In the genomic region with DNA sequence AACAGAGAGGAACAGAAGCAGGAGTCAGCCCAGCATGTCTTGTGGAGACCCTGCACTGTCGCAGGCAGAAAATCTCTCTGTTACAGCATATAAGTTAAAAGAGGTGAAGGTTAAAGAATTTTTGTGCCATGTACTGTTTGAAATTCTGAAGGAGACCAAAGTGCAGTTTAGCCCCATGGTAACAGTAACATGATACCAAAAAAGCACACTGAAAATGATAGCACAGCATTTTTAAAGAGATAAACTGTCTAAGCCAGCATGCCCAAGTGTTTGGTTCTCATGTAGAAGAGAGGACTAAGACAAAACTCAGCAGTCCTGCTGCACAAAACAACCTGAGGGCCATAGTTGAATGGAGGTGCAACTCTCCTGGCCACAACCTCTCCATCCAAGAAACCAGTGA, we compare ENCODE assay signal across 1 cellular context.
TF ChIP-seq lines count a peak whose summit lies in the region.

No MANE protein-coding gene starts in this region.

TF ChIP-seq in HepG2, 621 proteins besides CTCF, POLR2A, EP300 and RAD21 (continued from another document and continues in another):
- TF ChIP-seq AHDC1 (CRISPR knock-in tag; IDR thresholded peaks at IDR 0.05; ENCODE audit: borderline replicate concordance): no peak
- no peak for TF ChIP-seq FUBP1 (CRISPR knock-in tag; IDR thresholded peaks at IDR 0.05; ENCODE audit: borderline replicate concordance)
- TF ChIP-seq HNF4G (IDR thresholded peaks at IDR 0.05; ENCODE audit: borderline replicate concordance, low read depth, low read length): no peak
- TF ChIP-seq HNF4G (CRISPR knock-in tag; IDR thresholded peaks at IDR 0.05; ENCODE audit: borderline replicate concordance, low read depth): no peak
- TF ChIP-seq ZNF678 (CRISPR knock-in tag; IDR thresholded peaks at IDR 0.05): no peak
- TF ChIP-seq RXRB (CRISPR knock-in tag; IDR thresholded peaks at IDR 0.05; ENCODE audit: borderline replicate concordance): peak; percentile 15; the same call in 1 of the 2 replicates
- TF ChIP-seq WIZ (CRISPR knock-in tag; IDR thresholded peaks at IDR 0.05): no peak
- TF ChIP-seq SIX4 (CRISPR knock-in tag; IDR thresholded peaks at IDR 0.05): peak; percentile 92
- TF ChIP-seq KDM5B (CRISPR knock-in tag; IDR thresholded peaks at IDR 0.05; ENCODE audit: borderline replicate concordance): no peak
- TF ChIP-seq ZNF281 (CRISPR knock-in tag; IDR thresholded peaks at IDR 0.05; ENCODE audit: borderline replicate concordance): no peak
- no peak for TF ChIP-seq STAG1 (CRISPR knock-in tag; IDR thresholded peaks at IDR 0.05)
- peak; percentile 49 for TF ChIP-seq PAXIP1 (CRISPR knock-in tag; conservative IDR thresholded peaks at IDR 0.05)
- no peak for TF ChIP-seq ETV6 (CRISPR knock-in tag; conservative IDR thresholded peaks at IDR 0.05)
- TF ChIP-seq ARNTL (CRISPR knock-in tag; IDR thresholded peaks at IDR 0.05): no peak
- no peak for TF ChIP-seq ETV5 (CRISPR knock-in tag; IDR thresholded peaks at IDR 0.05; ENCODE audit: borderline replicate concordance)
- TF ChIP-seq PITX1 (CRISPR knock-in tag; IDR thresholded peaks at IDR 0.05): no peak
- TF ChIP-seq SIX1 (CRISPR knock-in tag; IDR thresholded peaks at IDR 0.05; ENCODE audit: borderline replicate concordance): peak; percentile 96
- TF ChIP-seq RFXAP (CRISPR knock-in tag; IDR thresholded peaks at IDR 0.05; ENCODE audit: borderline replicate concordance): no peak
- no peak for TF ChIP-seq ZFAT (CRISPR knock-in tag; conservative IDR thresholded peaks at IDR 0.05)
- no peak for TF ChIP-seq AHR (CRISPR knock-in tag; IDR thresholded peaks at IDR 0.05)
- TF ChIP-seq MIXL1 (CRISPR knock-in tag; IDR thresholded peaks at IDR 0.05): no peak
- TF ChIP-seq, protein P1, sequence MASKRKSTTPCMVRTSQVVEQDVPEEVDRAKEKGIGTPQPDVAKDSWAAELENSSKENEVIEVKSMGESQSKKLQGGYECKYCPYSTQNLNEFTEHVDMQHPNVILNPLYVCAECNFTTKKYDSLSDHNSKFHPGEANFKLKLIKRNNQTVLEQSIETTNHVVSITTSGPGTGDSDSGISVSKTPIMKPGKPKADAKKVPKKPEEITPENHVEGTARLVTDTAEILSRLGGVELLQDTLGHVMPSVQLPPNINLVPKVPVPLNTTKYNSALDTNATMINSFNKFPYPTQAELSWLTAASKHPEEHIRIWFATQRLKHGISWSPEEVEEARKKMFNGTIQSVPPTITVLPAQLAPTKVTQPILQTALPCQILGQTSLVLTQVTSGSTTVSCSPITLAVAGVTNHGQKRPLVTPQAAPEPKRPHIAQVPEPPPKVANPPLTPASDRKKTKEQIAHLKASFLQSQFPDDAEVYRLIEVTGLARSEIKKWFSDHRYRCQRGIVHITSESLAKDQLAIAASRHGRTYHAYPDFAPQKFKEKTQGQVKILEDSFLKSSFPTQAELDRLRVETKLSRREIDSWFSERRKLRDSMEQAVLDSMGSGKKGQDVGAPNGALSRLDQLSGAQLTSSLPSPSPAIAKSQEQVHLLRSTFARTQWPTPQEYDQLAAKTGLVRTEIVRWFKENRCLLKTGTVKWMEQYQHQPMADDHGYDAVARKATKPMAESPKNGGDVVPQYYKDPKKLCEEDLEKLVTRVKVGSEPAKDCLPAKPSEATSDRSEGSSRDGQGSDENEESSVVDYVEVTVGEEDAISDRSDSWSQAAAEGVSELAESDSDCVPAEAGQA (IDR thresholded peaks at IDR 0.05; ENCODE audit: low read depth): no peak
- TF ChIP-seq, protein P1 (CRISPR knock-in tag; IDR thresholded peaks at IDR 0.05; ENCODE audit: borderline replicate concordance): no peak
- TF ChIP-seq AKAP8 (CRISPR knock-in tag; IDR thresholded peaks at IDR 0.05): no peak
- no peak for TF ChIP-seq ZNF205 (CRISPR knock-in tag; IDR thresholded peaks at IDR 0.05)
- TF ChIP-seq, protein P2, sequence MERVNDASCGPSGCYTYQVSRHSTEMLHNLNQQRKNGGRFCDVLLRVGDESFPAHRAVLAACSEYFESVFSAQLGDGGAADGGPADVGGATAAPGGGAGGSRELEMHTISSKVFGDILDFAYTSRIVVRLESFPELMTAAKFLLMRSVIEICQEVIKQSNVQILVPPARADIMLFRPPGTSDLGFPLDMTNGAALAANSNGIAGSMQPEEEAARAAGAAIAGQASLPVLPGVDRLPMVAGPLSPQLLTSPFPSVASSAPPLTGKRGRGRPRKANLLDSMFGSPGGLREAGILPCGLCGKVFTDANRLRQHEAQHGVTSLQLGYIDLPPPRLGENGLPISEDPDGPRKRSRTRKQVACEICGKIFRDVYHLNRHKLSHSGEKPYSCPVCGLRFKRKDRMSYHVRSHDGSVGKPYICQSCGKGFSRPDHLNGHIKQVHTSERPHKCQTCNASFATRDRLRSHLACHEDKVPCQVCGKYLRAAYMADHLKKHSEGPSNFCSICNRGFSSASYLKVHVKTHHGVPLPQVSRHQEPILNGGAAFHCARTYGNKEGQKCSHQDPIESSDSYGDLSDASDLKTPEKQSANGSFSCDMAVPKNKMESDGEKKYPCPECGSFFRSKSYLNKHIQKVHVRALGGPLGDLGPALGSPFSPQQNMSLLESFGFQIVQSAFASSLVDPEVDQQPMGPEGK (CRISPR knock-in tag; IDR thresholded peaks at IDR 0.05): no peak
- TF ChIP-seq MED8 (CRISPR knock-in tag; IDR thresholded peaks at IDR 0.05; ENCODE audit: insufficient replicate concordance): no peak
- no peak for TF ChIP-seq TARDBP (CRISPR knock-in tag; IDR thresholded peaks at IDR 0.05)
